ENCODE assay signal across 7 cellular contexts in the genomic region with DNA sequence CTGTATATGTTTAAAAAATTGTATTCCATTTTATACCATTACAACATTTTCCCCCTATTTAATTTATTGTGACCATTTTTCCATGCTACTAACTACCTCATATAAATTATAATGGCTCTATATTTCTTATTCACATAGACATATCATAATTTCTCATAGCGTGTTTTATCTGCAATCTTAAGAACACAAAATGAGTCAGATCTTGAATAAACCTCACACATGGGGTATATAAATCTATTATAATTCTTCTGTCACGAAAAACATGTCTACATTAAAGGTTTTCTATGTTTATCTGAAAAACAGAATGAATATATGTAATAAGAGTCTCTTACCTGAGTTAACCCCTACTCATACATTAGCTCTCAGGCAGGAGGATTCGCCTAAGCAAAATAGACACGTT.
"Had no signal": no experiment of that assay in that cellular context is flagged by ENCODE, and none has a peak within 500 bp of the region (broad histone marks: within the 10 kb centered on the region; RNA-seq: fewer than 3 reads in every experiment).

No MANE protein-coding gene starts in this region.

- H3K27ac Mint-ChIP-seq: GM23338, H9 had no signal

- H2AFZ ChIP-seq: GM23338 had no signal

- H3K4me2 ChIP-seq: GM23338 had no signal

- H3K4me3 ChIP-seq: GM23338 had no signal

- DNase-seq: H9, HCEC 1CT, IMR-90 had no signal

- H3K4me3 Mint-ChIP-seq: GM23338, H9 had no signal

- FAIRE-seq: H1, H54, HTR-8/SVneo had no signal

- H3K9me3 Mint-ChIP-seq: GM23338 had no signal
